ENCODE assay signal across 14 cellular contexts in genomic region chr22:48720662-48721393, GRCh38.
"Had no signal": no experiment of that assay in that cellular context is flagged by ENCODE, and none has a peak within 500 bp of the region (broad histone marks: within the 10 kb centered on the region; RNA-seq: fewer than 3 reads in every experiment).

No MANE protein-coding gene starts in this region.

- H3K36me3 ChIP-seq: adrenal gland, esophagus muscularis mucosa, pancreas, right lobe of liver, transverse colon, uterus had no signal

- H3K9me3 ChIP-seq: adrenal gland, pancreas, right lobe of liver, transverse colon, uterus had no signal

- H3K27me3 ChIP-seq: adrenal gland, pancreas, right lobe of liver, transverse colon, uterus had no signal

- H3K4me1 ChIP-seq: adrenal gland, esophagus muscularis mucosa, pancreas, right lobe of liver, transverse colon, uterus had no signal

- ATAC-seq: right lobe of liver; stimulated activated naive B cell treated with anti-CD40 and anti-IgM and Interleukin-4, amounts not matched to agents 10 μg/mL and 1 μg/mL and 100 μg/mL, for 72 hours had no signal

- H3K27ac ChIP-seq: adrenal gland, coronary artery, esophagus muscularis mucosa, right lobe of liver, transverse colon, uterus had no signal

- DNase-seq: activated CD4-positive, alpha-beta memory T cell treated with anti-CD3 and anti-CD28 coated beads for 36 hours; activated gamma-delta T cell treated with Interleukin-2 at 50 U/mL for 16 hours; adrenal gland; hypothalamus; stimulated activated CD4-positive, alpha-beta T cell treated with anti-CD3 and anti-CD28 coated beads, Interleukin-2, amount 100 ng/mL, for 48 hours; stimulated activated naive B cell treated with anti-CD40 and anti-IgM and Interleukin-4, amounts not matched to agents 10 μg/mL and 1 μg/mL and 100 μg/mL, for 72 hours; T1000; uterus had no signal

- H3K4me3 ChIP-seq: adrenal gland, coronary artery, esophagus muscularis mucosa, pancreas, right lobe of liver, smooth muscle cell, transverse colon, uterus had no signal
